Comparison of ENCODE assay signal across 13 cellular contexts in the genomic region with DNA sequence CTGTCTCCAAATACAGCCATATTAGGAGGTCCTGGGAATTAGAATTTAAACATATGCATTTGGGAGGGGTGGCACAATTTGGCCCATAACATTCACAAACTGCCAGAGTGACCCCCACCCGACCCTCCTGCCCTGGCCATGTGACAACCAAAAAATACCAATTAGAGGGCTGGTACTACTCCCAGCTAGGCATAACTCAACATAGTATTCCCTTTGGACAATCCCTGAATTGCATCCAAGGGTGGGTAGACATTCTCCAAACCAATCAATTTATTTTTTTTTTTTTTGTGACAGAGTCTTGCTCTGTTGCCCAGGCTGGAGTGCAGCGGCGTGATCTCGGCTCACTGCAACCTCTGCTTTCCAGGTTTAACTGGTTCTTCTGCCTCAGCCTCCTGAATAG. TPM values are rescaled to one million over a fixed set of nuclear protein-coding genes. Genes with fewer than 3 reads are reported as not detected.
DNase-seq lines count a peak whose midpoint lies in the region; ATAC-seq and TF ChIP-seq lines count a peak whose summit lies in the region.
"Had no signal": no experiment of that assay in that cellular context is flagged by ENCODE, and none has a peak within 500 bp of the region (broad histone marks: within the 10 kb centered on the region; RNA-seq: fewer than 3 reads in every experiment).

No MANE protein-coding gene starts in this region.

- no peaks in the 10 kb centered on the region for H3K9me3 ChIP-seq in DOHH2 (ENCODE audit: control insufficient read depth, insufficient read depth, low read length)
- no peaks in the 10 kb centered on the region for H3K9me3 ChIP-seq in SU-DHL-6 (ENCODE audit: insufficient read depth, low read length)
- no peaks in the 10 kb centered on the region for H3K9me3 ChIP-seq in neutrophil
- H3K9me3 ChIP-seq in BE2C, result no peaks in the 10 kb centered on the region

- H3K36me3 ChIP-seq in DOHH2 (ENCODE audit: control insufficient read depth, low read length) (peaks cover 11% of the 10 kb centered on the region), SU-DHL-6 (ENCODE audit: low read length) (no peaks in the 10 kb centered on the region), neutrophil (peaks cover 45% of the 10 kb centered on the region), BE2C (no peaks in the 10 kb centered on the region)

- H3K4me1 ChIP-seq in DOHH2 (ENCODE audit: control insufficient read depth, low read length), result peaks cover 53% of the 10 kb centered on the region
- H3K4me1 ChIP-seq in neutrophil (ENCODE audit: control insufficient read depth in 1 of 2, insufficient read depth in 1 of 2, low read depth in 1 of 2, low read length in 1 of 2), result peaks cover 83 to 85% of the 10 kb centered on the region in 2 experiments
- H3K4me1 ChIP-seq in BE2C, result no peaks in the 10 kb centered on the region

- DNase-seq in BE2C, result no peak
- DNase-seq in SKM-1 treated with dmso at 0.1 percent for 144 hours (lab: John Stamatoyannopoulos, UW; ENCODE audit: unreplicated experiment), result no peak
- no peak for DNase-seq in LoVo (ENCODE audit: low spot score)
- DNase-seq: CD4-positive, CD25-positive, alpha-beta regulatory T cell; GDM1; H7; KBM-7 had no signal

- H3K4me2 ChIP-seq in DOHH2 (ENCODE audit: low read length) (peak overlapping the region; percentile 72), SU-DHL-6 (ENCODE audit: low read depth, low read length, poor library complexity, severe bottlenecking) (no peak overlapping the region)
- H3K4me2 ChIP-seq: GM23338 had no signal

- TF ChIP-seq POLR2A in GM18505 (IDR thresholded peaks at IDR 0.05; ENCODE audit: borderline replicate concordance, extremely low read depth, insufficient read depth, insufficient read length), result no peak

- no peak overlapping the region for H2AFZ ChIP-seq in SU-DHL-6 (ENCODE audit: low read depth, low read length, severe bottlenecking)
- H2AFZ ChIP-seq: GM23338 had no signal

- H3K27me3 ChIP-seq in DOHH2 (ENCODE audit: control insufficient read depth, low read length) (no peaks in the 10 kb centered on the region), SU-DHL-6 (ENCODE audit: low read length) (no peaks in the 10 kb centered on the region), neutrophil (no peaks in the 10 kb centered on the region), BE2C (no peaks in the 10 kb centered on the region)

- no peaks in the 10 kb centered on the region for H4K20me1 ChIP-seq in DOHH2 (ENCODE audit: control insufficient read depth, insufficient read depth, low read depth, low read length)
- no peaks in the 10 kb centered on the region for H4K20me1 ChIP-seq in SU-DHL-6 (ENCODE audit: low read depth, low read length)

- no peaks in the 10 kb centered on the region for H3K79me2 ChIP-seq in DOHH2 (ENCODE audit: control insufficient read depth, low read length)
- no peaks in the 10 kb centered on the region for H3K79me2 ChIP-seq in SU-DHL-6 (ENCODE audit: insufficient read depth, low read length)

- TF ChIP-seq CTCF in DOHH2 (IDR thresholded peaks at IDR 0.05; ENCODE audit: low read depth, low read length, poor library complexity, severe bottlenecking) (no peak), SU-DHL-6 (IDR thresholded peaks at IDR 0.05; ENCODE audit: insufficient read depth, low read length, poor library complexity, severe bottlenecking) (no peak), neutrophil (IDR thresholded peaks at IDR 0.05) (no peak), BE2C (IDR thresholded peaks at IDR 0.05; ENCODE audit: low read depth, low read length) (no peak)

- H3K27ac ChIP-seq in DOHH2 (ENCODE audit: low read depth, low read length) (peak overlapping the region; percentile 91), SU-DHL-6 (ENCODE audit: low read depth, low read length) (peak overlapping the region; percentile 78; the same call in 1 of the 2 replicates), neutrophil (peak overlapping the region; percentile 97)

- H3F3A ChIP-seq in DOHH2 (ENCODE audit: control insufficient read depth, insufficient read depth) (peaks cover 27% of the 10 kb centered on the region), SU-DHL-6 (ENCODE audit: insufficient read depth) (peaks cover 18% of the 10 kb centered on the region)

- no peak for ATAC-seq in GM18505 (IDR thresholded peaks at IDR 0.05; ENCODE audit: unreplicated experiment)
- ATAC-seq: GM23338 had no signal

- H3K9me2 ChIP-seq in DOHH2 (replicated peaks; ENCODE audit: control insufficient read depth, low read length), result no peaks in the 10 kb centered on the region
- no peaks in the 10 kb centered on the region for H3K9me2 ChIP-seq in SU-DHL-6 (replicated peaks; ENCODE audit: insufficient read depth, low read length)

- peak overlapping the region; percentile 52 for H3K4me3 ChIP-seq in DOHH2 (ENCODE audit: low read length)
- H3K4me3 ChIP-seq in SU-DHL-6 (ENCODE audit: insufficient read depth, low read length, poor library complexity, severe bottlenecking), result no peak overlapping the region
- H3K4me3 ChIP-seq in neutrophil (ENCODE audit: low read depth in 1 of 2, low read length in 1 of 2), result no peak overlapping the region
- no peak overlapping the region for H3K4me3 ChIP-seq in BE2C (ENCODE audit: low read depth, low read length)
- H3K4me3 ChIP-seq: GM23338 had no signal

- no peak overlapping the region for H3K9ac ChIP-seq in SU-DHL-6 (ENCODE audit: low read length)

RNA-seq across cellular contexts. Expression of gene CLEC17A, which starts 29.8 kb away (rescaled TPM):
- not detected for polyA plus RNA-seq in BE2C (2012; ENCODE audit: insufficient read depth, insufficient read length, low read depth)
- polyA plus RNA-seq: BJ; CD4-positive, CD25-positive, alpha-beta regulatory T cell; GM23338 had no signal

RNA-seq across cellular contexts. Expression of gene NDUFB7, which starts 40.8 kb away (rescaled TPM):
- polyA plus RNA-seq in BE2C (2012; ENCODE audit: insufficient read depth, insufficient read length, low read depth), result 947 TPM
